ENCODE assay signal across 29 cellular contexts in genomic region chr1:201409440-201409839, GRCh38. TPM values are rescaled to one million over a fixed set of nuclear protein-coding genes. Genes with fewer than 3 reads are reported as not detected.
"Had no signal": no experiment of that assay in that cellular context is flagged by ENCODE, and none has a peak within 500 bp of the region (broad histone marks: within the 10 kb centered on the region; RNA-seq: fewer than 3 reads in every experiment).

No MANE protein-coding gene starts in this region.

- DNase-seq: activated B cell treated with CpG ODN at 0.5 μM for 24 hours; activated CD4-positive, alpha-beta T cell treated with anti-CD3 and anti-CD28 coated beads for 36 hours; activated CD4-positive, alpha-beta T cell treated with anti-CD3 and anti-CD28 coated beads, Interleukin-2, amount 50 U/mL, for 4 hours; activated CD8-positive, alpha-beta memory T cell treated with anti-CD3 and anti-CD28 coated beads for 24 hours; activated CD8-positive, alpha-beta memory T cell treated with anti-CD3 and anti-CD28 coated beads, Interleukin-2, amount 50 U/mL, for 4 hours; activated naive CD4-positive, alpha-beta T cell treated with anti-CD3 and anti-CD28 coated beads for 36 hours; activated naive CD8-positive, alpha-beta T cell treated with anti-CD3 and anti-CD28 coated beads, Interleukin-2, amount 10 ng/mL, durations not matched to agents 7 days and 5 days; activated T-cell treated with anti-CD3 and anti-CD28 coated beads, Interleukin-2, amount 50 U/mL, for 4 hours; amygdala; effector CD8-positive, alpha-beta T cell; islet precursor cell; left colon; mucosa of descending colon; naive B cell; occipital lobe; sigmoid colon; stimulated activated CD4-positive, alpha-beta T cell treated with anti-CD3 and anti-CD28 coated beads, Interleukin-15, amount 100 ng/mL, for 24 hours; stimulated activated CD4-positive, alpha-beta T cell treated with anti-CD3 and anti-CD28 coated beads, Interleukin-2, amount 100 ng/mL, for 48 hours; stimulated activated CD8-positive, alpha-beta memory T cell treated with anti-CD3 and anti-CD28 coated beads, Interleukin-4, amount 100 ng/mL, for 48 hours; stimulated activated naive B cell treated with anti-CD40 and anti-IgM and Interleukin-4, amounts not matched to agents 10 μg/mL and 1 μg/mL and 100 μg/mL, for 72 hours; T-helper 9 cell; trophoblast cell; uterus had no signal

RNA-seq across cellular contexts. Expression of gene LAD1, which starts 10.3 kb away (rescaled TPM):
- total RNA-seq: activated B cell treated with CpG ODN at 0.5 μM for 24 hours; activated CD4-positive, alpha-beta T cell treated with anti-CD3 and anti-CD28 coated beads for 36 hours; activated naive CD4-positive, alpha-beta T cell treated with anti-CD3 and anti-CD28 coated beads for 36 hours; activated naive CD8-positive, alpha-beta T cell treated with anti-CD3 and anti-CD28 coated beads, Interleukin-2, amount 10 ng/mL, durations not matched to agents 7 days and 5 days; frontal cortex; occipital lobe; sigmoid colon; T-helper 1 cell treated with Interleukin-12 subunit alpha and Interleukin-12 subunit beta and Interleukin-4 antibody, amounts not matched to agents 30 ng/mL and 1 ng/mL, for 36 hours; temporal lobe had no signal
- polyA plus RNA-seq: neural cell had no signal

RNA-seq across cellular contexts. Expression of gene TNNI1, which starts 12.1 kb away (rescaled TPM):
- total RNA-seq: activated B cell treated with CpG ODN at 0.5 μM for 24 hours; activated CD4-positive, alpha-beta T cell treated with anti-CD3 and anti-CD28 coated beads for 36 hours; activated naive CD4-positive, alpha-beta T cell treated with anti-CD3 and anti-CD28 coated beads for 36 hours; activated naive CD8-positive, alpha-beta T cell treated with anti-CD3 and anti-CD28 coated beads, Interleukin-2, amount 10 ng/mL, durations not matched to agents 7 days and 5 days; activated T-cell treated with anti-CD3 and anti-CD28 coated beads, Interleukin-2, amount 50 U/mL, for 4 hours; bronchial epithelial cell; left colon; lower leg skin; occipital lobe; sigmoid colon; temporal lobe had no signal

RNA-seq across cellular contexts. Expression of gene TNNT2, which starts 32.0 kb away (rescaled TPM):
- total RNA-seq: activated B cell treated with CpG ODN at 0.5 μM for 24 hours; activated CD4-positive, alpha-beta T cell treated with anti-CD3 and anti-CD28 coated beads for 36 hours; activated naive CD4-positive, alpha-beta T cell treated with anti-CD3 and anti-CD28 coated beads for 36 hours; activated naive CD8-positive, alpha-beta T cell treated with anti-CD3 and anti-CD28 coated beads, Interleukin-2, amount 10 ng/mL, durations not matched to agents 7 days and 5 days; activated T-cell treated with anti-CD3 and anti-CD28 coated beads, Interleukin-2, amount 50 U/mL, for 4 hours; frontal cortex; occipital lobe; T-helper 1 cell treated with Interleukin-12 subunit alpha and Interleukin-12 subunit beta and Interleukin-4 antibody, amounts not matched to agents 30 ng/mL and 1 ng/mL, for 36 hours had no signal
- polyA plus RNA-seq: neural cell had no signal
